In the genomic region with DNA sequence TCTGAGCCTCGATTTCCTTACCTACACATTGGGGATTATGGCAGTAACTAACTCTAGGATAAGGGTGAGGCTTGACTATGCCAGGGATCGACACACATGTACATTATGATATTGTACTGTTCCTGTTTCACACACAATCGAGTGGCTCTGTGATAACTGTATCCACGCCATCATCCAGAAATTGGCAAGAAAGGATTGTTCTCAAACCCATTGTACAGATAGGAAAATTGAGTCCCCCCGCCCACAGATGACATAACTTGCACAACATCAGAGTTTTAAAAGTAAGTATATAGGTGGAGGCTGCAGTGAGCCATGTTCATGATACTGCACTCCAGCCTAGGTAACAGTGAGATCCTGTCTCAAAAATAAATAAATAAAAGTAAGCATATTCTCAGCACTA, we compare ENCODE assay signal across 17 cellular contexts. TPM values are rescaled to one million over a fixed set of nuclear protein-coding genes. Genes with fewer than 3 reads are reported as not detected.
"Had no signal": no experiment of that assay in that cellular context is flagged by ENCODE, and none has a peak within 500 bp of the region (broad histone marks: within the 10 kb centered on the region; RNA-seq: fewer than 3 reads in every experiment).

No MANE protein-coding gene starts in this region.

- H3K36me3 ChIP-seq: MG63, SJSA1 had no signal

- FAIRE-seq: HTR-8/SVneo, RCC 7860 had no signal

- H3K9me3 ChIP-seq: MG63, SJSA1 had no signal

- H3K4me3 ChIP-seq: MG63, SJSA1, SK-N-MC had no signal

- H3K27ac ChIP-seq: HL-60, SJSA1, SK-N-MC had no signal

- DNase-seq: Karpas-422, KG1, MG63, NCI-H1092 treated with DMSO at 0.1 percent for 48 hours, NCI-H1436, NCI-H187, NCI-H2029 treated with DMSO at 0.1 percent for 48 hours, NCI-H526 treated with DMSO at 0.1 percent for 48 hours, NCI-H774, Right ventricle myocardium superior, RPMI8226, SIG-M5 had no signal

RNA-seq across cellular contexts. Expression of gene KANK4, which starts 3.8 kb away (rescaled TPM):
- total RNA-seq: SJSA1 had no signal
